Comparison of ENCODE assay signal across 20 cellular contexts in the genomic region with DNA sequence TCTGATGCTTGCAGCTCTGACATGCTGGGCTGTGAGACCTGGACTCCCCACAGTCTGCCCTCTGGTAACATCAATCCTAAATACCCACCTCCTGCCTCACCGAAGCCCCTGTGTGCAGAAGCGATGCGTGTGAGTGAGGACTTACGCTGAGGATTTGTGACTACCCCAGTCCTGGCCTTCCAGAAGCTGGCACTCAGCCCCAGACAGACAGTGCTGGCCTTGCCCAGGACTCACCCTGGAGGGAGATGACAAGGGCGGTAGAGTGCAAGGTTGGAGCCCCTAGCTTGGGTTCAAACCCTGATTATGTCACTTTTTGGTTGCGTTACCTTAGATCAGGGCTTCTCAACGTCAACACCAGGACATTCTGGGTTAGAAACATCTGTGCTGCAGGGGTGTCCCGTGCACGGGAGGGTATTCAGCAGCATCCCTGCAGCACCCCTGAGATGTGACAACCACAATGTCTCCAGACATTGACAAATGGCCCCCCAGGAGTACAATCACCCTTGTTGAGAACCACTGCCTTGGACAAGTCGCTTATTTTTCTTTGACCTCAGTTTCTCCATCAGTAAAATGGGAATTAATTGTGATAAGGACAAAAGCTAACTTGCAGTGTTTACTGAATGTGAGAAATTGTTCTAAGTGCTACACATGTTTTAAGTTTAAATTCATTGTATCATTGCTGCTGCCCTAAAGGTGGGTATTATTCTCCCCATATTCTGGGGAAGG. TPM values are rescaled to one million over a fixed set of nuclear protein-coding genes. Genes with fewer than 3 reads are reported as not detected.
DNase-seq lines count a peak whose midpoint lies in the region; ATAC-seq and TF ChIP-seq lines count a peak whose summit lies in the region.
"Had no signal": no experiment of that assay in that cellular context is flagged by ENCODE, and none has a peak within 500 bp of the region (broad histone marks: within the 10 kb centered on the region; RNA-seq: fewer than 3 reads in every experiment).

No MANE protein-coding gene starts in this region.

- peaks cover 17% of the 10 kb centered on the region for H3K4me1 Mint-ChIP-seq in endothelial cell (ENCODE audit: unreplicated experiment)

- H4K8ac ChIP-seq in neuronal stem cell (ENCODE audit: low read depth, low read length) = no peak overlapping the region

- no peak overlapping the region for H3K4ac ChIP-seq in neuronal stem cell (ENCODE audit: low read length)

- H3K4me3 ChIP-seq in NT2/D1 (ENCODE audit: insufficient read length, low read depth) (no peak overlapping the region), neuronal stem cell (ENCODE audit: low read length in 2 of 2) (no peak overlapping the region), heart left ventricle (no peak overlapping the region)
- H3K4me3 ChIP-seq: A549, GM23248 had no signal

- H3K4me1 ChIP-seq in NT2/D1 (ENCODE audit: insufficient read depth, insufficient read length) (peaks cover 25% of the 10 kb centered on the region), neuronal stem cell (ENCODE audit: control insufficient read depth in 2 of 2, insufficient read depth in 1 of 2, low read depth in 1 of 2, low read length in 2 of 2) (peaks cover 16 to 25% of the 10 kb centered on the region in 2 donors), heart left ventricle (no peaks in the 10 kb centered on the region)
- H3K4me1 ChIP-seq: A549, Caco-2 had no signal

- no peak for TF ChIP-seq CTCF in endothelial cell (IDR thresholded peaks at IDR 0.05; ENCODE audit: unreplicated experiment)
- TF ChIP-seq CTCF in heart left ventricle (IDR thresholded peaks at IDR 0.05) = no peak

- no CpG with 5 or more reads among the region's 10 CpGs for WGBS in neuronal stem cell (ENCODE audit: extremely low coverage in 2 of 2, insufficient read length in 2 of 2, insufficient replicate concordance in 1 of 2), 2 donors
- WGBS in heart left ventricle, 4 donors = 89 to 94% (median 93%) methylated on average over 8 to 10 of the region's 10 CpGs

- no peak overlapping the region for H3K27ac ChIP-seq in neuronal stem cell (replicated peaks; ENCODE audit: low read length)
- no peak overlapping the region for H3K27ac ChIP-seq in heart left ventricle
- H3K27ac ChIP-seq: 22Rv1, A549, C4-2B, GM23248, HL-60 had no signal

- no peak overlapping the region for H3K4me2 ChIP-seq in neuronal stem cell (ENCODE audit: insufficient read depth, low read length, poor library complexity, severe bottlenecking)
- H3K4me2 ChIP-seq: A549 had no signal

- H3K79me1 ChIP-seq in neuronal stem cell (ENCODE audit: low read depth, low read length) = no peaks in the 10 kb centered on the region

- no peak overlapping the region for H2AK5ac ChIP-seq in neuronal stem cell (ENCODE audit: low read depth, low read length)

- H3K18ac ChIP-seq in neuronal stem cell (ENCODE audit: low read length) = peak overlapping the region; percentile 69

- H2BK5ac ChIP-seq in neuronal stem cell (ENCODE audit: low read length) = no peak overlapping the region

- no peak overlapping the region for H3K23ac ChIP-seq in neuronal stem cell (ENCODE audit: low read depth, low read length, poor library complexity)

- intact Hi-C loops in heart left ventricle (cut with DNase I) = no loop called here

- no peak for ATAC-seq in HG03354 (IDR thresholded peaks at IDR 0.05; ENCODE audit: poor library complexity, severe bottlenecking, unreplicated experiment)
- no peak for ATAC-seq in heart left ventricle
- ATAC-seq: HCT116 had no signal

- H3K9ac ChIP-seq in NT2/D1 (ENCODE audit: insufficient read length, low read depth) (peak overlapping the region; percentile 7), neuronal stem cell (ENCODE audit: low read depth, low read length, poor library complexity) (no peak overlapping the region)
- H3K9ac ChIP-seq: GM23248 had no signal

- peak overlapping the region; percentile 37 for H2AFZ ChIP-seq in neuronal stem cell (ENCODE audit: low read length)
- H2AFZ ChIP-seq: GM23248 had no signal

- no peaks in the 10 kb centered on the region for H3K9me3 Mint-ChIP-seq in endothelial cell (ENCODE audit: unreplicated experiment)
- H3K9me3 Mint-ChIP-seq: CD4-positive, alpha-beta T cell; HFFc6 had no signal

- H3K27me3 ChIP-seq in NT2/D1 (ENCODE audit: insufficient read depth, insufficient read length) (no peaks in the 10 kb centered on the region), neuronal stem cell (ENCODE audit: control insufficient read depth in 3 of 3, insufficient read depth in 3 of 3, low read depth in 1 of 3, low read length in 3 of 3) (peaks cover 0 to 6% (median 0%) of the 10 kb centered on the region in 3 experiments), heart left ventricle (no peaks in the 10 kb centered on the region)

- peak overlapping the region; percentile 4 for H3K27ac Mint-ChIP-seq in endothelial cell (ENCODE audit: unreplicated experiment)
- H3K27ac Mint-ChIP-seq: CD4-positive, alpha-beta T cell; HFFc6 had no signal

- H2BK120ac ChIP-seq in neuronal stem cell (ENCODE audit: low read depth, low read length) = no peak overlapping the region

- H3K27me3 Mint-ChIP-seq in endothelial cell (ENCODE audit: unreplicated experiment) = peaks cover 10% of the 10 kb centered on the region
- H3K27me3 Mint-ChIP-seq: CD4-positive, alpha-beta T cell had no signal

- H4K91ac ChIP-seq in neuronal stem cell (ENCODE audit: low read depth, low read length, poor library complexity) = no peak overlapping the region

- no peaks in the 10 kb centered on the region for H3K36me3 Mint-ChIP-seq in endothelial cell (ENCODE audit: low read depth, unreplicated experiment)

- peak overlapping the region; percentile 35 for H3K4me3 Mint-ChIP-seq in endothelial cell (ENCODE audit: unreplicated experiment)
- H3K4me3 Mint-ChIP-seq: CD4-positive, alpha-beta T cell; HFFc6 had no signal

- DNase-seq in activated effector memory CD4-positive, alpha-beta T cell treated with anti-CD3 and anti-CD28 coated beads, Interleukin-2, amount 50 U/mL, for 16 hours = peak; percentile 53
- no peak for DNase-seq in activated effector memory CD4-positive, alpha-beta T cell treated with Interleukin-2 at 50 U/mL for 16 hours
- DNase-seq in NT2/D1 (ENCODE audit: low read depth, low spot score) (no peak), endothelial cell (ENCODE audit: low spot score) (no peak), neuronal stem cell (ENCODE audit: low spot score) (no peak), heart left ventricle (no peak), NK-92 (lab: John Stamatoyannopoulos, UW; ENCODE audit: unreplicated experiment) (no peak)
- DNase-seq: AML-193; Caco-2; CD4-positive, alpha-beta T cell; GM23248; HFFc6 had no signal

- H3K9me3 ChIP-seq in NT2/D1 (ENCODE audit: insufficient read depth, low read length) = no peaks in the 10 kb centered on the region
- no peaks in the 10 kb centered on the region for H3K9me3 ChIP-seq in neuronal stem cell (replicated peaks in 1 of 2; ENCODE audit: control insufficient read depth in 2 of 2, insufficient read depth in 1 of 2, low read depth in 1 of 2, low read length in 2 of 2)
- H3K9me3 ChIP-seq in heart left ventricle = no peaks in the 10 kb centered on the region
- H3K9me3 ChIP-seq: A549, Caco-2 had no signal

- no peak overlapping the region for H3K14ac ChIP-seq in neuronal stem cell (ENCODE audit: low read length)

- H2BK15ac ChIP-seq in neuronal stem cell (ENCODE audit: low read length) = no peak overlapping the region

- H2BK12ac ChIP-seq in neuronal stem cell (ENCODE audit: low read length) = no peak overlapping the region

- no peaks in the 10 kb centered on the region for H3K36me3 ChIP-seq in NT2/D1 (ENCODE audit: insufficient read depth, insufficient read length, low read length)
- no peaks in the 10 kb centered on the region for H3K36me3 ChIP-seq in neuronal stem cell (replicated peaks in 1 of 2; ENCODE audit: control insufficient read depth in 2 of 2, insufficient read depth in 2 of 2, low read length in 2 of 2)
- H3K36me3 ChIP-seq in heart left ventricle = no peaks in the 10 kb centered on the region

- TF ChIP-seq POLR2A in heart left ventricle (IDR thresholded peaks at IDR 0.05) = no peak

RNA-seq across cellular contexts. Expression of a gene that starts 23.5 kb away (rescaled TPM):
- total RNA-seq in endothelial cell (ENCODE audit: unreplicated experiment) (4.0 TPM), heart left ventricle (10 to 100 TPM in 1 of 9 donors, 1 to 10 TPM in 8; 4.3 to 10.9 (median 7.9) TPM)
- polyA plus RNA-seq in neuronal stem cell (2013, experiment 1 of 2) = 2.0 TPM
- polyA plus RNA-seq in neuronal stem cell (2013, experiment 2 of 2) = 1.4 TPM
- 1 to 10 TPM; 2.7 to 9.5 TPM for polyA plus RNA-seq in heart left ventricle

RNA-seq across cellular contexts. Expression of a gene that starts 43.0 kb away (rescaled TPM):
- total RNA-seq in endothelial cell (ENCODE audit: unreplicated experiment) = 45.2 TPM
- 74.6 TPM for polyA plus RNA-seq in neuronal stem cell (2013, experiment 1 of 2)
- polyA plus RNA-seq in neuronal stem cell (2013, experiment 2 of 2) = 76.8 TPM
- 100 to 1,000 TPM; 183 to 316 (median 260) TPM for total RNA-seq in heart left ventricle
- 100 to 1,000 TPM; 301 to 919 TPM for polyA plus RNA-seq in heart left ventricle

RNA-seq across cellular contexts. Expression of a gene that starts 43.1 kb away (rescaled TPM):
- total RNA-seq in endothelial cell (ENCODE audit: unreplicated experiment) (0.64 TPM), heart left ventricle (not detected)
- 0.61 TPM for polyA plus RNA-seq in neuronal stem cell (2013, experiment 1 of 2)
- 1.4 TPM for polyA plus RNA-seq in neuronal stem cell (2013, experiment 2 of 2)
- polyA plus RNA-seq in heart left ventricle = not detected
- total RNA-seq: Caco-2; CD4-positive, alpha-beta T cell; GM23248; HFFc6; HT1080 had no signal
- polyA plus RNA-seq: A549, BJ, GM23248 had no signal
